Comparison of ENCODE assay signal across 23 cellular contexts in the genomic region with DNA sequence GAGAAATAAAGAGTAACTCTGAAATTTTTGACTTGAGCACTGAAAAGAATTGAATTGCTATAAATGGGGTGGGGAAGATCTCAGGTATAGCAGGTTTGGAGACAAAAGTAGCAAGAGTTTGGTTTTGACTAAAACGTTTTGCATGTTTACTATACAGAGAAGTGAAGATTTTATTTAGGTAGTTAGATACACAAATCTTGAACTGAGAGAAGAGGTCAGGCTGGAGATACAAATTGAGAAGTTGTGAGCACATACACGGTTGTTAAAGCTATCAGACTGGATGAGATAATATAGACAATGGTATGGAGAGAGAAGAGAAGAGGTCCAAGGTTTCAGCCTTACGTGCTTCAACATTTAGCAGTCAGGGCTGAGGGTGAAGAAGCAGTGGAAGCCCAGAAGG.
"Had no signal": no experiment of that assay in that cellular context is flagged by ENCODE, and none has a peak within 500 bp of the region (broad histone marks: within the 10 kb centered on the region; RNA-seq: fewer than 3 reads in every experiment).

No MANE protein-coding gene starts in this region.

- DNase-seq: stimulated activated CD4-positive, alpha-beta T cell treated with anti-CD3 and anti-CD28 coated beads, Interleukin-2, amount 100 ng/mL, for 48 hours; stimulated activated CD4-positive, alpha-beta T cell treated with anti-CD3 and anti-CD28 coated beads, Interleukin-4, amount 100 ng/mL, for 1 hour; stimulated activated CD4-positive, alpha-beta T cell treated with anti-CD3 and anti-CD28 coated beads, Interleukin-4, amount 100 ng/mL, for 24 hours; stimulated activated CD4-positive, alpha-beta T cell treated with anti-CD3 and anti-CD28 coated beads, Interleukin-4, amount 100 ng/mL, for 4 hours; stimulated activated CD8-positive, alpha-beta memory T cell treated with anti-CD3 and anti-CD28 coated beads, Interleukin-4, amount 100 ng/mL, for 48 hours; stimulated activated naive B cell treated with anti-CD40 and anti-IgM and Interleukin-4, amounts not matched to agents 10 μg/mL and 1 μg/mL and 100 μg/mL, for 72 hours; stimulated activated naive CD4-positive, alpha-beta T cell; stimulated activated naive CD4-positive, alpha-beta T cell treated with Interleukin-2 at 50 U/mL for 16 hours; stimulated activated naive CD8-positive, alpha-beta T cell treated with anti-CD3 and anti-CD28 coated beads, Interleukin-15, amount 100 ng/mL, for 72 hours; stimulated activated naive CD8-positive, alpha-beta T cell treated with anti-CD3 and anti-CD28 coated beads, Interleukin-15, Interleukin-2, amounts not matched to agents 100 U/mL and 50 U/mL, for 24 hours; stomach; substantia nigra; testis; thyroid gland; tibial artery; transverse colon; trophoblast cell; upper lobe of left lung; upper lobe of right lung; uterus had no signal

- H3K4me3 Mint-ChIP-seq: stimulated activated memory B cell treated with anti-CD40 and anti-IgM and Interleukin-4, amounts not matched to agents 10 μg/mL and 1 μg/mL and 100 μg/mL, for 72 hours; stimulated activated naive B cell treated with anti-CD40 and anti-IgM and Interleukin-4, amounts not matched to agents 10 μg/mL and 1 μg/mL and 100 μg/mL, for 72 hours; stimulated activated naive CD8-positive, alpha-beta T cell treated with anti-CD3 and anti-CD28 coated beads, Interleukin-15, amount 100 ng/mL, for 72 hours; stimulated activated naive CD8-positive, alpha-beta T cell treated with anti-CD3 and anti-CD28 coated beads, Interleukin-15, Interleukin-2, amounts not matched to agents 100 ng/mL and 50 ng/mL, for 24 hours; type B pancreatic cell had no signal

- H3K27ac Mint-ChIP-seq: stimulated activated memory B cell treated with anti-CD40 and anti-IgM and Interleukin-4, amounts not matched to agents 10 μg/mL and 1 μg/mL and 100 μg/mL, for 72 hours; stimulated activated naive B cell treated with anti-CD40 and anti-IgM and Interleukin-4, amounts not matched to agents 10 μg/mL and 1 μg/mL and 100 μg/mL, for 72 hours; stimulated activated naive CD8-positive, alpha-beta T cell treated with anti-CD3 and anti-CD28 coated beads, Interleukin-15, amount 100 ng/mL, for 72 hours; stimulated activated naive CD8-positive, alpha-beta T cell treated with anti-CD3 and anti-CD28 coated beads, Interleukin-15, Interleukin-2, amounts not matched to agents 100 ng/mL and 50 ng/mL, for 24 hours; type B pancreatic cell had no signal

- H3K36me3 Mint-ChIP-seq: stimulated activated memory B cell treated with anti-CD40 and anti-IgM and Interleukin-4, amounts not matched to agents 10 μg/mL and 1 μg/mL and 100 μg/mL, for 72 hours; type B pancreatic cell had no signal

- ATAC-seq: stimulated activated memory B cell treated with anti-CD40 and anti-IgM and Interleukin-4, amounts not matched to agents 10 μg/mL and 1 μg/mL and 100 μg/mL, for 72 hours; stimulated activated naive CD8-positive, alpha-beta T cell treated with anti-CD3 and anti-CD28 coated beads, Interleukin-15, amount 100 ng/mL, for 72 hours; stimulated activated naive CD8-positive, alpha-beta T cell treated with anti-CD3 and anti-CD28 coated beads, Interleukin-15, Interleukin-2, amounts not matched to agents 100 U/mL and 50 U/mL, for 24 hours; upper lobe of right lung had no signal
